Comparison of ENCODE assay signal across 16 cellular contexts in the genomic region with DNA sequence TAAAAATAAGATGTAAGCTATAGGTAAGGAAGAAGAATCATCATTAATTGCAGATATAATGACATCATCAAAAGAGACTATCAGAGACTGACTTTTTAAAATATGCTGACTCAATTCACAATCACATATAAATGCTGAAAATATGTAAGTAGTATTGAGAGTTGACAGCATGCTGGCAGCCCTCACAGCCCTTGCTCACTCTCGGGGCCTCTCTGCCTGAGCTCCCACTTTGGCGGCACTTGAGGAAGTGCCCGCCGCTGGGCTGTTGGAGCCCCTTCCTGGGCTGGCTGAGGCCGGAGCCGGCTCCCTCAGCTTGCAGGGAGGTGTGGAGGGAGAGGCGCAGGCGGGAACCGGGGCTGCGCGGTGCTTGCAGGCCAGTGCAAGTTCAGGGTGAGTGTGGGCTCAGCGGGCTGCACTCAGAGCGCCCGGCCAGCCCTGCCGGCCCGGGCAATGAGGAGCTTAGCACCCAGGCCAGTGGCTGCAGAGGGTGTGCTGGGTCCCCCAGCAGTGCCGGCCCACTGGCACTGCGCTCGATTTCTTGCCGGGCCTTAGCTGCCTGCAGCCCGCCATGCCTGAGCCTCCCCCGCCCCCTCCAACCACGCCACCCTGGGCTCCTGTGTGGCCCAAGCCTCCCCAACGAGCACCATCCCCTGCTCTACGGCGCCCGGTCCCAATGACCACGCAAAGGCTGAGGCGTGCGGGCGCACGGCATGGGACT.
"Had no signal": no experiment of that assay in that cellular context is flagged by ENCODE, and none has a peak within 500 bp of the region (broad histone marks: within the 10 kb centered on the region; RNA-seq: fewer than 3 reads in every experiment).

No MANE protein-coding gene starts in this region.

- H3K4me3 ChIP-seq: body of pancreas, psoas muscle, tibial artery had no signal

- H3K27me3 ChIP-seq: body of pancreas, tibial artery had no signal

- DNase-seq: activated B cell treated with CpG ODN at 0.5 μM for 24 hours; activated CD4-positive, alpha-beta T cell treated with anti-CD3 and anti-CD28 coated beads, Interleukin-2, amount 10 ng/mL, durations not matched to agents 7 days and 5 days; activated CD8-positive, alpha-beta memory T cell treated with anti-CD3 and anti-CD28 coated beads for 24 hours; activated naive CD4-positive, alpha-beta T cell treated with anti-CD3 and anti-CD28 coated beads for 36 hours; body of pancreas; cerebellar nuclear complex; dermis blood vessel endothelial cell; erythroblast; mammary epithelial cell; naive thymus-derived CD4-positive, alpha-beta T cell; nucleus accumbens; stimulated activated CD4-positive, alpha-beta T cell treated with anti-CD3 and anti-CD28 coated beads, Interleukin-4, amount 100 ng/mL, for 1 hour; T-helper 17 cell; tibial artery had no signal

- ATAC-seq: activated T-helper 17 cell treated with anti-CD3 and anti-CD28 coated beads, Interleukin-2, amount 50 U/mL, for 72 hours; body of pancreas; naive thymus-derived CD4-positive, alpha-beta T cell; psoas muscle; T-helper 17 cell had no signal

- H3K9me3 ChIP-seq: body of pancreas, psoas muscle, tibial artery had no signal

- H3K36me3 ChIP-seq: tibial artery had no signal

- H3K27ac ChIP-seq: body of pancreas, psoas muscle had no signal
